In the genomic region with DNA sequence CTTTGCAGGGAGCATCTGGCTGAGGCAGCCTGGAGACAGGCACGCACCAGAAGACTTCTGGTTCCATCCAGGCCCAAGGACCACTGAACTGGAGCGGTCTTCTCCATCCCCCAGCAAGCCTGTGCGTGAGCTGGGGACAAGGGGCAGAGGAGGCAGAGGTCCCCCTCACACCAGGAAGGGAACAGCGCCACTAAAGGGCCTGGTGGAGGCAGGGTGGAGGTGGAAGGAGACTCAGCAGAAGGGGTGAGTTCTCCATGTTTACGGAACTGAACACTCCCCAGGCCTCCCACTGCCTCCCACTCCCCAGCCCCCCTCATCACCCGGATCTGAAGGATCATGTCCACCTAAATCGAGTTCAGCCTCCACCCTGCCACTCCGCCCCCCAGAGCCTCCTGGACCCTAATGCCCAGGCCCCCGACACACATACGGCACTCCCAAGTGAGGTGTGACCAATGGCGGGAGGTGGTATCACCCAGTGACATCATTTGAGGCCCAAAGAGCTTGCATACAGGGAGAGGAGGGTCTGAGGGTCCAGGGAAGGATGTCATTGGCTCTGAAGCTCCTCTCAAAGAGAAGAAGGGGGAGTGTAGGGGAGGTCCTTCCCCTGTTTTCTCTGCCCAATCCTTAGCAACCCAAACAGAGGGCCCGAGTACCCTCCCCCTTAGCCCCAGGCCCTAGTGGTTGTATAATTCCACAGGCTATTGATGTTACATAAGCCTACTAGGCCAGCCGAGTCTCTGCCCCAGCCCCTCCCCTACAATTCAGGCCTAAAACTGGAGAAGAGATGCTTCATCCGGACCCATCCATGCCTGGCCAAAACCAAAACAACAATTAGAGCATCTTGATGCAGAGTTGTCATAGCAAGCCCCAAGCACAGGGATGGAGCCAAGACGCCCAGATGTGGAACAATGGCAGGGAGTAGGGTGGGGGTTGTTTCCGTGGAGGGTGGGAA, we compare ENCODE assay signal across 10 cellular contexts. TPM values are rescaled to one million over a fixed set of nuclear protein-coding genes. Genes with fewer than 3 reads are reported as not detected.
DNase-seq lines count a peak whose midpoint lies in the region; ATAC-seq, FAIRE-seq and TF ChIP-seq lines count a peak whose summit lies in the region.
"Had no signal": no experiment of that assay in that cellular context is flagged by ENCODE, and none has a peak within 500 bp of the region (broad histone marks: within the 10 kb centered on the region; RNA-seq: fewer than 3 reads in every experiment).

No MANE protein-coding gene starts in this region.

- H3K79me2 ChIP-seq in astrocyte (ENCODE audit: insufficient read depth, low read length), result no peaks in the 10 kb centered on the region

- H3K4me1 Mint-ChIP-seq in T-helper 1 cell treated with Interleukin-12 subunit alpha and Interleukin-12 subunit beta and Interleukin-4 antibody, amounts not matched to agents 30 μg/mL and 1 μg/mL, for 36 hours (ENCODE audit: low read depth), result peaks cover 7% of the 10 kb centered on the region
- H3K4me1 Mint-ChIP-seq in astrocyte (ENCODE audit: low read depth, unreplicated experiment), result peaks cover 6% of the 10 kb centered on the region

- no peaks in the 10 kb centered on the region for H4K20me1 ChIP-seq in astrocyte (ENCODE audit: insufficient read depth, low read length)

- H3K27me3 Mint-ChIP-seq in T-helper 1 cell treated with Interleukin-12 subunit alpha and Interleukin-12 subunit beta and Interleukin-4 antibody, amounts not matched to agents 30 μg/mL and 1 μg/mL, for 36 hours (ENCODE audit: low read depth), result peaks cover 30% of the 10 kb centered on the region
- peaks cover 65% of the 10 kb centered on the region for H3K27me3 Mint-ChIP-seq in astrocyte (ENCODE audit: low read depth, unreplicated experiment)

- no peak for DNase-seq in T-helper 1 cell
- no peak for DNase-seq in astrocyte (ENCODE audit: low read depth)
- DNase-seq in hypothalamus (lab: John Stamatoyannopoulos, UW), result peak in 43 of 51 donors; percentile 15 to 89 (median 62)
- peak; percentile 71 for DNase-seq in retina
- no peak for DNase-seq in NCI-H1694 (lab: John Stamatoyannopoulos, UW)
- DNase-seq in stimulated activated CD8-positive, alpha-beta memory T cell treated with anti-CD3 and anti-CD28 coated beads, Interleukin-4, amount 100 ng/mL, for 48 hours, result no peak
- DNase-seq: activated CD4-positive, CD25-positive, alpha-beta regulatory T cell treated with anti-CD3 and anti-CD28 coated beads, Interleukin-2, amount 50 U/mL, for 72 hours had no signal

- H2AFZ ChIP-seq in astrocyte (ENCODE audit: low read depth, low read length), result no peak overlapping the region

- no peaks in the 10 kb centered on the region for H3K9me3 ChIP-seq in astrocyte (ENCODE audit: insufficient read depth, low read depth, low read length)
- H3K9me3 ChIP-seq: A549 had no signal

- H3K27ac Mint-ChIP-seq in T-helper 1 cell treated with Interleukin-12 subunit alpha and Interleukin-12 subunit beta and Interleukin-4 antibody, amounts not matched to agents 30 μg/mL and 1 μg/mL, for 36 hours, result no peak overlapping the region
- H3K27ac Mint-ChIP-seq in astrocyte (ENCODE audit: unreplicated experiment), result no peak overlapping the region

- H3K27ac ChIP-seq in astrocyte (ENCODE audit: low read depth, low read length), result no peak overlapping the region
- H3K27ac ChIP-seq: A549 had no signal

- no peak for FAIRE-seq in astrocyte (lab: Jason Lieb, UNC)
- FAIRE-seq: A549 had no signal

- no peaks in the 10 kb centered on the region for H3K27me3 ChIP-seq in astrocyte (ENCODE audit: insufficient read depth, low read length)

- no peaks in the 10 kb centered on the region for H3K9me3 Mint-ChIP-seq in T-helper 1 cell treated with Interleukin-12 subunit alpha and Interleukin-12 subunit beta and Interleukin-4 antibody, amounts not matched to agents 30 μg/mL and 1 μg/mL, for 36 hours
- peaks cover 3% of the 10 kb centered on the region for H3K9me3 Mint-ChIP-seq in astrocyte (ENCODE audit: unreplicated experiment)

- H3K36me3 Mint-ChIP-seq in T-helper 1 cell treated with Interleukin-12 subunit alpha and Interleukin-12 subunit beta and Interleukin-4 antibody, amounts not matched to agents 30 μg/mL and 1 μg/mL, for 36 hours (ENCODE audit: low read depth), result no peaks in the 10 kb centered on the region
- no peaks in the 10 kb centered on the region for H3K36me3 Mint-ChIP-seq in astrocyte (ENCODE audit: low read depth, unreplicated experiment)

- H3K4me1 ChIP-seq in astrocyte (ENCODE audit: insufficient read depth, low read length), result peaks cover 5% of the 10 kb centered on the region
- H3K4me1 ChIP-seq: A549 had no signal

- H3K36me3 ChIP-seq in astrocyte (ENCODE audit: insufficient read depth, low read length), result no peaks in the 10 kb centered on the region

- ATAC-seq in HG02885 (IDR thresholded peaks at IDR 0.05; ENCODE audit: poor library complexity, unreplicated experiment), result no peak
- ATAC-seq: A549 had no signal

- no peak overlapping the region for H3K4me3 ChIP-seq in astrocyte (ENCODE audit: insufficient read depth, low read depth, low read length)
- H3K4me3 ChIP-seq: A549 had no signal

- peak overlapping the region; percentile 45 for H3K4me3 Mint-ChIP-seq in T-helper 1 cell treated with Interleukin-12 subunit alpha and Interleukin-12 subunit beta and Interleukin-4 antibody, amounts not matched to agents 30 μg/mL and 1 μg/mL, for 36 hours
- H3K4me3 Mint-ChIP-seq in astrocyte (ENCODE audit: unreplicated experiment), result peak overlapping the region; percentile 8

- no peak for TF ChIP-seq CTCF in astrocyte (IDR thresholded peaks at IDR 0.05; ENCODE audit: insufficient read depth, low read depth, low read length)

- no peak overlapping the region for H3K4me2 ChIP-seq in astrocyte (ENCODE audit: low read length)
- H3K4me2 ChIP-seq: A549 had no signal

- H3K9ac ChIP-seq in astrocyte (ENCODE audit: low read length), result no peak overlapping the region

RNA-seq across cellular contexts. Expression of gene FAIM2, which starts 1.0 kb away (rescaled TPM):
- total RNA-seq in astrocyte, result 0.10 and 0.18 TPM in 2 replicates

RNA-seq across cellular contexts. Expression of gene AQP2, which starts 47.9 kb away (rescaled TPM):
- not detected in 2 replicates for total RNA-seq in astrocyte

RNA-seq across cellular contexts. Expression of gene AQP5, which starts 59.0 kb away (rescaled TPM):
- total RNA-seq in astrocyte, result not detected in 2 replicates

RNA-seq across cellular contexts. Expression of gene BCDIN3D, which starts 59.8 kb away (rescaled TPM):
- 3.1 and 3.7 TPM in 2 replicates for total RNA-seq in astrocyte

Comparison
In these comparisons a context has a peak if more than half of its experiments do, and no peak if none do; other contexts are left out.
1. DNase-seq: peak in hypothalamus (43 of 51) and retina (single experiment); none in T-helper 1 cell (0 of 5), astrocyte (single experiment), NCI-H1694 (single experiment) and stimulated activated CD8-positive, alpha-beta memory T cell treated with anti-CD3 and anti-CD28 coated beads, Interleukin-4, amount 100 ng/mL, for 48 hours (single experiment).